In genomic region chr10:79155301-79156081, GRCh38 we compare ENCODE assay signal across 8 cellular contexts.
DNase-seq lines count a peak whose midpoint lies in the region; ATAC-seq and TF ChIP-seq lines count a peak whose summit lies in the region.

No MANE protein-coding gene starts in this region.

- intact Hi-C loops in PC-9 (cut with micrococcal nuclease; ENCODE audit: unreplicated experiment) = loop anchor here (10.0 kb wide), 1 partner anchor 289 kb away; the partner anchor contains the start of gene ZCCHC24
- intact Hi-C loops in CD8-positive, alpha-beta T cell (cut with DNase I, micrococcal nuclease) = no loop called here

- H3K36me3 ChIP-seq in GM06990 (ENCODE audit: control insufficient read depth, insufficient read depth, low read length) (no peaks in the 10 kb centered on the region), PC-9 (ENCODE audit: low read depth) (no peaks in the 10 kb centered on the region)
- no peaks in the 10 kb centered on the region for H3K36me3 ChIP-seq in CD8-positive, alpha-beta T cell (ENCODE audit: insufficient read depth, low read length)

- no peaks in the 10 kb centered on the region for H3K27me3 Mint-ChIP-seq in CD8-positive, alpha-beta T cell (ENCODE audit: low read depth)

- H3K4me3 Mint-ChIP-seq in CD8-positive, alpha-beta T cell = no peak overlapping the region

- H3K27me3 ChIP-seq in GM06990 (replicated peaks; ENCODE audit: control insufficient read depth, insufficient read depth, low read length) (no peaks in the 10 kb centered on the region), PC-9 (ENCODE audit: insufficient read depth, low read depth) (no peaks in the 10 kb centered on the region)
- H3K27me3 ChIP-seq in CD8-positive, alpha-beta T cell (ENCODE audit: insufficient read depth, low read length) = no peaks in the 10 kb centered on the region

- H3K4me2 ChIP-seq in PC-9 = no peak overlapping the region

- H3K36me3 Mint-ChIP-seq in CD8-positive, alpha-beta T cell = no peaks in the 10 kb centered on the region

- H4K20me1 ChIP-seq in PC-9 (ENCODE audit: insufficient read depth) = no peaks in the 10 kb centered on the region

- H3K27ac ChIP-seq in PC-9 = peak overlapping the region; percentile 20
- H3K27ac ChIP-seq in CD8-positive, alpha-beta T cell (ENCODE audit: low read depth, low read length) = no peak overlapping the region

- no peaks in the 10 kb centered on the region for H3K9me3 ChIP-seq in PC-9 (ENCODE audit: insufficient read depth, low read depth)
- H3K9me3 ChIP-seq in CD8-positive, alpha-beta T cell (ENCODE audit: low read length) = no peaks in the 10 kb centered on the region

- no peak overlapping the region for H3K27ac Mint-ChIP-seq in CD8-positive, alpha-beta T cell

- ATAC-seq in CD8-positive, alpha-beta T cell = no peak
- ATAC-seq in GM21717 (IDR thresholded peaks at IDR 0.05; ENCODE audit: unreplicated experiment) = no peak

- peaks cover 70% of the 10 kb centered on the region for H3K4me1 ChIP-seq in PC-9 (replicated peaks; ENCODE audit: insufficient read depth)
- H3K4me1 ChIP-seq in CD8-positive, alpha-beta T cell (ENCODE audit: insufficient read depth, low read length) = peaks cover 5% of the 10 kb centered on the region

- no TSS peak for BruUV-seq in PC-9 (replicated peaks; lab: Mats Ljungman, UMichigan)

- H3K4me3 ChIP-seq in GM06990 (replicated peaks; ENCODE audit: low read depth, low read length) (no peak overlapping the region), PC-9 (no peak overlapping the region), retinal pigment epithelial cell (ENCODE audit: low read length) (no peak overlapping the region)
- no peak overlapping the region for H3K4me3 ChIP-seq in CD8-positive, alpha-beta T cell (ENCODE audit: low read depth, low read length)

- H3F3A ChIP-seq in PC-9 (ENCODE audit: insufficient read depth, low read depth) = peaks cover 26% of the 10 kb centered on the region; the same call in 1 of the 2 replicates

- POLR2A ChIA-PET in PC-9 (lab: Charles Lee; ENCODE audit: unreplicated experiment) = interaction anchor here (0.5 kb wide), 1 partner anchor 35 kb away, joined by 3 read pairs; no protein-coding TSS in a partner anchor
- POLR2A ChIA-PET in CD8-positive, alpha-beta T cell (lab: Charles Lee) = no interaction called here

- DNase-seq in GM06990 (ENCODE audit: extremely low read depth, insufficient read length) (no peak), PC-9 (no peak), fibroblast of gingiva (ENCODE audit: low read depth) (peak; percentile 34), retinal pigment epithelial cell (ENCODE audit: low read depth) (no peak), T1000 (lab: John Stamatoyannopoulos, UW) (no peak)
- DNase-seq in CD8-positive, alpha-beta T cell = no peak
- no peak for DNase-seq in activated CD4-positive, CD25-positive, alpha-beta regulatory T cell treated with anti-CD3 and anti-CD28 coated beads, Interleukin-2, amount 50 U/mL, for 72 hours

- H2AFZ ChIP-seq in PC-9 = no peak overlapping the region

- peak; percentile 34 for TF ChIP-seq CTCF in GM06990 (IDR thresholded peaks at IDR 0.05; ENCODE audit: insufficient read depth, low read length, poor library complexity, severe bottlenecking)
- no peak for TF ChIP-seq CTCF in PC-9 (conservative IDR thresholded peaks at IDR 0.05)
- TF ChIP-seq CTCF in retinal pigment epithelial cell (conservative IDR thresholded peaks at IDR 0.05; ENCODE audit: low read depth, low read length) = peak; percentile 29
- no peak for TF ChIP-seq CTCF in CD8-positive, alpha-beta T cell (IDR thresholded peaks at IDR 0.05)

- H3K79me2 ChIP-seq in PC-9 (ENCODE audit: low read depth) = peaks cover 82% of the 10 kb centered on the region

- no peaks in the 10 kb centered on the region for H3K9me2 ChIP-seq in PC-9 (ENCODE audit: insufficient read depth)

- no peaks in the 10 kb centered on the region for H3K9me3 Mint-ChIP-seq in CD8-positive, alpha-beta T cell

- CTCF ChIA-PET in PC-9 (lab: Charles Lee) = interaction anchor here (0.8 kb wide), 1 partner anchor 39 kb away, joined by 4 read pairs; no protein-coding TSS in a partner anchor
- CTCF ChIA-PET in CD8-positive, alpha-beta T cell (lab: Charles Lee) = interaction anchor here (3.3 kb wide), 1 partner anchor 40 kb away, joined by 14 read pairs; no protein-coding TSS in a partner anchor

- peaks cover 5% of the 10 kb centered on the region for H3K4me1 Mint-ChIP-seq in CD8-positive, alpha-beta T cell (ENCODE audit: low read depth)

Comparison
In these comparisons a context has a peak if more than half of its experiments do, and no peak if none do; other contexts are left out.
1. CTCF ChIP-seq: peak in GM06990 (single experiment) and retinal pigment epithelial cell (single experiment); none in PC-9 (single experiment) and CD8-positive, alpha-beta T cell (single experiment).